In the genomic region with DNA sequence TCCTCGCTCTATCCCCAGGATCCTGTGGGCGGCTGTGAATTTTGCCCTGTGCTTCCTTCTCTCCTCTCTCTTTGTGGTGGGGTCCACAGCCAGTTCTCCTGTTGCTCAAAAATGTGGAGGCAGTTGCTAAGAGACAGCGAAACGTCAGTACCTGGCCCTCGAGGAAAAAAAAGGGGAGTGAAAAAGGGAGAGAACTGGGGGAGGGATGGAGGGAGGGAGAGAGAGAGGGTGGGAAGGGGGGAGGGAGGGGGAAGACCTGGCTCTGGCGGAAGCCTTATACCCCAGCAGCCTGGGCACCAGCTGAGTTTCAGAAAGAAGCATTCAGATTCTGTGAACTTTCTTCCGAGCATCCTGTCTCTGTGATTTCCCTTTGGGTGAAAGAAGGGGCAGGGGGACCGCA, we compare ENCODE assay signal across 23 cellular contexts. TPM values are rescaled to one million over a fixed set of nuclear protein-coding genes. Genes with fewer than 3 reads are reported as not detected.
DNase-seq lines count a peak whose midpoint lies in the region; ATAC-seq and TF ChIP-seq lines count a peak whose summit lies in the region.
"Had no signal": no experiment of that assay in that cellular context is flagged by ENCODE, and none has a peak within 500 bp of the region (broad histone marks: within the 10 kb centered on the region; RNA-seq: fewer than 3 reads in every experiment).

No MANE protein-coding gene starts in this region.

- H3K4me2 ChIP-seq in H9 (ENCODE audit: insufficient read depth, insufficient read length, low read length) (peak overlapping the region; percentile 78), neural progenitor cell (peak overlapping the region; percentile 89)

- peaks cover 11% of the 10 kb centered on the region for H3F3A ChIP-seq in neural progenitor cell (ENCODE audit: low read depth)

- POLR2A ChIA-PET in naive thymus-derived CD4-positive, alpha-beta T cell (lab: Charles Lee), result no interaction called here

- no peak overlapping the region for H3K4ac ChIP-seq in H9 (ENCODE audit: low read depth, low read length)

- H4K20me1 ChIP-seq in H9 (ENCODE audit: control insufficient read depth, insufficient read depth, insufficient read length) (no peaks in the 10 kb centered on the region), neural progenitor cell (ENCODE audit: low read depth) (no peaks in the 10 kb centered on the region)

- no peak overlapping the region for H2BK5ac ChIP-seq in H9 (ENCODE audit: insufficient read length, low read length)

- H3K9me3 ChIP-seq in H9 (ENCODE audit: control insufficient read depth, low read depth, low read length) (no peaks in the 10 kb centered on the region), T-helper 17 cell (ENCODE audit: control insufficient read depth, low read length, poor library complexity, severe bottlenecking) (no peaks in the 10 kb centered on the region), iPS DF 6.9 (ENCODE audit: control insufficient read depth, insufficient read depth, low read length) (no peaks in the 10 kb centered on the region), neural progenitor cell (ENCODE audit: low read depth) (no peaks in the 10 kb centered on the region)
- no peaks in the 10 kb centered on the region for H3K9me3 ChIP-seq in naive thymus-derived CD4-positive, alpha-beta T cell (ENCODE audit: control insufficient read depth in 2 of 3, low read length in 3 of 3)
- H3K9me3 ChIP-seq: psoas muscle, testis, vagina had no signal

- H3K79me2 ChIP-seq in H9 (ENCODE audit: insufficient read depth, low read length) (no peaks in the 10 kb centered on the region), neural progenitor cell (ENCODE audit: low read depth) (no peaks in the 10 kb centered on the region)

- H3K9me3 Mint-ChIP-seq in H9 (peaks cover 0 to 2% of the 10 kb centered on the region in 2 experiments; a peak in 3 of 5 replicates), neural progenitor cell (no peaks in the 10 kb centered on the region)
- H3K9me3 Mint-ChIP-seq in naive thymus-derived CD4-positive, alpha-beta T cell, result peaks cover 0 to 2% (median 0%) of the 10 kb centered on the region in 11 donors
- H3K9me3 Mint-ChIP-seq: activated CD8-positive, alpha-beta T cell treated with anti-CD3 and anti-CD28 coated beads for 36 hours; dendritic cell treated with granulocyte-macrophage colony-stimulating factor and Interleukin-4, amounts not matched to agents 40 ng/mL and 50 ng/mL, for 4 days; IgD-negative memory B cell; memory B cell; stimulated activated memory B cell treated with anti-CD40 and anti-IgM and Interleukin-4, amounts not matched to agents 10 μg/mL and 1 μg/mL and 100 μg/mL, for 72 hours had no signal

- H3K4me3 Mint-ChIP-seq in H9 (peak overlapping the region; percentile 82 to 90), T-helper 17 cell (peak overlapping the region; percentile 47), neural progenitor cell (peak overlapping the region; percentile 85)
- H3K4me3 Mint-ChIP-seq in naive thymus-derived CD4-positive, alpha-beta T cell, result no peak overlapping the region
- H3K4me3 Mint-ChIP-seq: activated CD8-positive, alpha-beta T cell treated with anti-CD3 and anti-CD28 coated beads for 36 hours; dendritic cell treated with granulocyte-macrophage colony-stimulating factor and Interleukin-4, amounts not matched to agents 40 ng/mL and 50 ng/mL, for 4 days; IgD-negative memory B cell; memory B cell; stimulated activated memory B cell treated with anti-CD40 and anti-IgM and Interleukin-4, amounts not matched to agents 10 μg/mL and 1 μg/mL and 100 μg/mL, for 72 hours had no signal

- ATAC-seq in T-helper 17 cell (no peak), GM18909 (IDR thresholded peaks at IDR 0.05; ENCODE audit: poor library complexity, unreplicated experiment) (no peak)
- ATAC-seq in naive thymus-derived CD4-positive, alpha-beta T cell, result no peak
- ATAC-seq: activated CD4-positive, CD25-positive, alpha-beta regulatory T cell treated with anti-CD3 and anti-CD28 coated beads, Interleukin-2, amount 50 U/mL, for 24 hours; activated CD8-positive, alpha-beta T cell treated with anti-CD3 and anti-CD28 coated beads for 36 hours; psoas muscle; Right ventricle myocardium inferior had no signal

- H4K8ac ChIP-seq in H9 (replicated peaks; ENCODE audit: insufficient read length, low read depth, low read length), result no peak overlapping the region

- no peak overlapping the region for H3K23ac ChIP-seq in H9 (ENCODE audit: insufficient read length, low read depth, low read length)

- CTCF ChIA-PET in naive thymus-derived CD4-positive, alpha-beta T cell (lab: Charles Lee), result no interaction called here

- H3K4me3 ChIP-seq in iPS DF 6.9 (ENCODE audit: low read length), result peak overlapping the region; percentile 61; the same call in 1 of the 2 replicates
- peak overlapping the region; percentile 51 for H3K4me3 ChIP-seq in neural progenitor cell
- H3K4me3 ChIP-seq in naive thymus-derived CD4-positive, alpha-beta T cell (ENCODE audit: low read length), result no peak overlapping the region
- H3K4me3 ChIP-seq: psoas muscle, testis, vagina had no signal

- H2BK120ac ChIP-seq in H9 (ENCODE audit: low read depth, low read length, poor library complexity, severe bottlenecking), result no peak overlapping the region

- H2AFZ ChIP-seq in H9 (ENCODE audit: low read length) (peak overlapping the region; percentile 81), neural progenitor cell (replicated peaks) (peak overlapping the region; percentile 96)

- H3K18ac ChIP-seq in H9 (ENCODE audit: insufficient read length, low read depth, low read length), result no peak overlapping the region

- H3K56ac ChIP-seq in H9 (ENCODE audit: insufficient read length, low read depth, low read length), result no peak overlapping the region

- H3K36me3 ChIP-seq in iPS DF 6.9 (ENCODE audit: control insufficient read depth, insufficient read depth, low read length) (no peaks in the 10 kb centered on the region; the same call in 1 of the 2 replicates), neural progenitor cell (no peaks in the 10 kb centered on the region)
- H3K36me3 ChIP-seq in naive thymus-derived CD4-positive, alpha-beta T cell (ENCODE audit: control insufficient read depth in 2 of 3, insufficient read depth in 3 of 3, low read length in 3 of 3), result no peaks in the 10 kb centered on the region
- H3K36me3 ChIP-seq: vagina had no signal

- H3K27ac ChIP-seq in H9 (ENCODE audit: insufficient read length, low read depth, low read length) (no peak overlapping the region), iPS DF 6.9 (ENCODE audit: low read length) (no peak overlapping the region), neural progenitor cell (no peak overlapping the region)
- H3K27ac ChIP-seq in naive thymus-derived CD4-positive, alpha-beta T cell (ENCODE audit: low read depth, low read length), result no peak overlapping the region
- H3K27ac ChIP-seq: C4-2B, epithelial cell of prostate, psoas muscle, testis, vagina had no signal

- peaks cover 21% of the 10 kb centered on the region in 2 experiments for H3K4me1 Mint-ChIP-seq in H9
- peaks cover 5% of the 10 kb centered on the region for H3K4me1 Mint-ChIP-seq in T-helper 17 cell
- H3K4me1 Mint-ChIP-seq in neural progenitor cell, result peaks cover 28% of the 10 kb centered on the region
- peaks cover 0 to 8% (median 0%) of the 10 kb centered on the region in 7 donors for H3K4me1 Mint-ChIP-seq in naive thymus-derived CD4-positive, alpha-beta T cell
- H3K4me1 Mint-ChIP-seq: IgD-negative memory B cell; stimulated activated memory B cell treated with anti-CD40 and anti-IgM and Interleukin-4, amounts not matched to agents 10 μg/mL and 1 μg/mL and 100 μg/mL, for 72 hours had no signal

- DNase-seq in H9 (no peak), T-helper 17 cell (no peak), iPS DF 6.9 (ENCODE audit: low read depth, low spot score) (no peak), neural progenitor cell (ENCODE audit: low spot score) (no peak), NCI-H69 (lab: John Stamatoyannopoulos, UW) (no peak), HuH-7 (ENCODE audit: low spot score) (no peak)
- DNase-seq in naive thymus-derived CD4-positive, alpha-beta T cell, result no peak
- DNase-seq: activated CD8-positive, alpha-beta T cell treated with anti-CD3 and anti-CD28 coated beads for 36 hours; activated naive CD4-positive, alpha-beta T cell; NCI-H1436; psoas muscle had no signal

- no peaks in the 10 kb centered on the region for H3K4me1 ChIP-seq in H9 (ENCODE audit: insufficient read depth, low read length)
- H3K4me1 ChIP-seq in iPS DF 6.9 (ENCODE audit: control insufficient read depth, insufficient read depth, low read length), result peaks cover 2% of the 10 kb centered on the region; the same call in 1 of the 2 replicates
- H3K4me1 ChIP-seq in neural progenitor cell, result peaks cover 22% of the 10 kb centered on the region
- no peaks in the 10 kb centered on the region for H3K4me1 ChIP-seq in naive thymus-derived CD4-positive, alpha-beta T cell (ENCODE audit: control insufficient read depth in 2 of 2, insufficient read depth in 2 of 2, low read length in 2 of 2)
- H3K4me1 ChIP-seq: psoas muscle had no signal

- peaks cover 13% of the 10 kb centered on the region for H3K23me2 ChIP-seq in H9 (ENCODE audit: insufficient read length, low read depth, low read length, poor library complexity, severe bottlenecking)

- no peak overlapping the region for H2AK5ac ChIP-seq in H9 (ENCODE audit: insufficient read length, low read length)

- no peak overlapping the region for H2BK15ac ChIP-seq in H9 (ENCODE audit: low read depth, low read length)

- H3K27me3 ChIP-seq in H9 (ENCODE audit: insufficient read depth, low read length), result peaks cover 4% of the 10 kb centered on the region; the same call in 1 of the 2 replicates
- H3K27me3 ChIP-seq in iPS DF 6.9 (ENCODE audit: control insufficient read depth, insufficient read depth, low read length), result peaks cover 3% of the 10 kb centered on the region; the same call in 1 of the 2 replicates
- peaks cover 12% of the 10 kb centered on the region for H3K27me3 ChIP-seq in neural progenitor cell
- H3K27me3 ChIP-seq in naive thymus-derived CD4-positive, alpha-beta T cell (ENCODE audit: control insufficient read depth in 2 of 2, insufficient read depth in 2 of 2, low read length in 2 of 2), result peaks cover 0 to 3% of the 10 kb centered on the region in 2 donors
- H3K27me3 ChIP-seq: testis had no signal

- no peak overlapping the region for H2BK12ac ChIP-seq in H9 (ENCODE audit: insufficient read length, low read depth, low read length)

- H2BK20ac ChIP-seq in H9 (ENCODE audit: low read depth, low read length, poor library complexity, severe bottlenecking), result no peak overlapping the region

- H4K91ac ChIP-seq in H9 (ENCODE audit: insufficient read length, low read depth, low read length), result no peak overlapping the region

- H4K5ac ChIP-seq in H9 (ENCODE audit: insufficient read length, low read depth, low read length), result no peak overlapping the region

- H3K36me3 Mint-ChIP-seq in H9 (ENCODE audit: insufficient read depth in 1 of 3, low read depth in 3 of 3) (no peaks in the 10 kb centered on the region; a peak in 2 of 7 replicates), T-helper 17 cell (ENCODE audit: low read depth) (peaks cover 15% of the 10 kb centered on the region), neural progenitor cell (peaks cover 5% of the 10 kb centered on the region)
- H3K36me3 Mint-ChIP-seq in naive thymus-derived CD4-positive, alpha-beta T cell, result peaks cover 0 to 6% (median 0%) of the 10 kb centered on the region in 5 donors
- H3K36me3 Mint-ChIP-seq: memory B cell; stimulated activated memory B cell treated with anti-CD40 and anti-IgM and Interleukin-4, amounts not matched to agents 10 μg/mL and 1 μg/mL and 100 μg/mL, for 72 hours had no signal

- 0 out of 2 replicates have a peak overlapping the region, but pooled peaks have one; percentile 49 for H3K14ac ChIP-seq in H9 (ENCODE audit: insufficient read depth, low read length)

- intact Hi-C loops in naive thymus-derived CD4-positive, alpha-beta T cell (cut with micrococcal nuclease), result no loop called here

- H3K27me3 Mint-ChIP-seq in H9 (ENCODE audit: low read depth) (peaks cover 50% of the 10 kb centered on the region), T-helper 17 cell (peaks cover 68% of the 10 kb centered on the region), neural progenitor cell (ENCODE audit: insufficient read depth, low read depth) (peaks cover 11% of the 10 kb centered on the region)
- peaks cover 27 to 66% (median 49%) of the 10 kb centered on the region in 5 donors for H3K27me3 Mint-ChIP-seq in naive thymus-derived CD4-positive, alpha-beta T cell

- no peak overlapping the region for H3T11ph ChIP-seq in H9 (ENCODE audit: low read length)

- TF ChIP-seq CTCF in H9 (conservative IDR thresholded peaks at IDR 0.05) (no peak), neural progenitor cell (IDR thresholded peaks at IDR 0.05) (no peak)

- H3K9ac ChIP-seq in H9 (ENCODE audit: extremely low read depth, insufficient read length, low read length) (no peak overlapping the region), neural progenitor cell (no peak overlapping the region)

- peak overlapping the region in 1 of 3 experiments; percentile 70; a peak in 1 of 7 replicates for H3K27ac Mint-ChIP-seq in H9
- no peak overlapping the region for H3K27ac Mint-ChIP-seq in T-helper 17 cell
- H3K27ac Mint-ChIP-seq in neural progenitor cell, result peak overlapping the region; percentile 95
- H3K27ac Mint-ChIP-seq in naive thymus-derived CD4-positive, alpha-beta T cell, result no peak overlapping the region
- H3K27ac Mint-ChIP-seq: activated CD8-positive, alpha-beta T cell treated with anti-CD3 and anti-CD28 coated beads for 36 hours; dendritic cell treated with granulocyte-macrophage colony-stimulating factor and Interleukin-4, amounts not matched to agents 40 ng/mL and 50 ng/mL, for 4 days; IgD-negative memory B cell; memory B cell; stimulated activated memory B cell treated with anti-CD40 and anti-IgM and Interleukin-4, amounts not matched to agents 10 μg/mL and 1 μg/mL and 100 μg/mL, for 72 hours had no signal

- WGBS in H9 (ENCODE audit: extremely low coverage, insufficient read length, low lambda C conversion rate), result no CpG with 5 or more reads among the region's 8 CpGs
- no CpG with 5 or more reads among the region's 8 CpGs for WGBS in iPS DF 6.9 (ENCODE audit: insufficient coverage, insufficient read length)

- no peaks in the 10 kb centered on the region for H3K79me1 ChIP-seq in H9 (ENCODE audit: insufficient read depth, low read depth, low read length, poor library complexity, severe bottlenecking)

RNA-seq across cellular contexts. Expression of a gene that starts 2.1 kb away (rescaled TPM):
- 0.90 and 1.0 TPM in 2 replicates for total RNA-seq in H9 (2021)
- total RNA-seq in T-helper 17 cell, result not detected
- total RNA-seq in neural progenitor cell (ENCODE audit: low replicate concordance), result 1.4 and 2.2 TPM in 2 replicates
- not detected for total RNA-seq in naive thymus-derived CD4-positive, alpha-beta T cell
- not detected for polyA plus RNA-seq in naive thymus-derived CD4-positive, alpha-beta T cell
- total RNA-seq: activated CD8-positive, alpha-beta T cell treated with anti-CD3 and anti-CD28 coated beads for 36 hours; fibroblast of villous mesenchyme had no signal
- polyA plus RNA-seq: IgD-negative memory B cell had no signal

RNA-seq across cellular contexts. Expression of a gene that starts 57.3 kb away (rescaled TPM):
- total RNA-seq in H9 (2021), result 0.37 and 0.39 TPM in 2 replicates
- not detected for total RNA-seq in T-helper 17 cell
- 1.6 and 1.8 TPM in 2 replicates for total RNA-seq in neural progenitor cell (ENCODE audit: low replicate concordance)
- not detected for total RNA-seq in naive thymus-derived CD4-positive, alpha-beta T cell
- polyA plus RNA-seq in naive thymus-derived CD4-positive, alpha-beta T cell, result not detected
- total RNA-seq: activated CD8-positive, alpha-beta T cell treated with anti-CD3 and anti-CD28 coated beads for 36 hours; fibroblast of villous mesenchyme had no signal
- polyA plus RNA-seq: IgD-negative memory B cell had no signal

Comparison
In these comparisons a context has a peak if more than half of its experiments do, and no peak if none do; other contexts are left out.
1. H3K4me3 Mint-ChIP-seq: peak in H9 (2 of 2), T-helper 17 cell (single experiment) and neural progenitor cell (single experiment); none in naive thymus-derived CD4-positive, alpha-beta T cell (0 of 10).